In genomic region chr22:40345801-40346177, GRCh38 we compare ENCODE assay signal across 8 cellular contexts. TPM values are rescaled to one million over a fixed set of nuclear protein-coding genes. Genes with fewer than 3 reads are reported as not detected.
A peak's percentile ranks its signal among the peaks of the same experiment; 100 is the strongest.
DNase-seq lines count a peak whose midpoint lies in the region; ATAC-seq and TF ChIP-seq lines count a peak whose summit lies in the region.

No MANE protein-coding gene starts in this region.

- TF ChIP-seq CTCF in HEK293 (tag by site-specific recombination; IDR thresholded peaks at IDR 0.05) (0 out of 2 replicates have a peak, but pooled peaks have one; percentile 6), epithelial cell of proximal tubule (conservative IDR thresholded peaks at IDR 0.05; ENCODE audit: low read depth, low read length) (no peak), nephron (IDR thresholded peaks at IDR 0.05; ENCODE audit: unreplicated experiment in 3 of 3) (no peak)

- peak overlapping the region; percentile 92 for H3K4me3 ChIP-seq in HEK293 (ENCODE audit: low read depth, low read length)
- peak overlapping the region; percentile 88 for H3K4me3 ChIP-seq in epithelial cell of proximal tubule (ENCODE audit: low read depth, low read length)
- peak overlapping the region; percentile 52 for H3K4me3 ChIP-seq in urinary bladder (ENCODE audit: low read depth, low read length)

- H3K4me1 ChIP-seq in HEK293 (ENCODE audit: control insufficient read depth, insufficient read depth, low read length) (peaks cover 5% of the 10 kb centered on the region; the same call in 1 of the 2 replicates), urinary bladder (ENCODE audit: insufficient read depth) (no peaks in the 10 kb centered on the region)

- peaks cover 50% of the 10 kb centered on the region for H3K4me1 Mint-ChIP-seq in activated CD8-positive, alpha-beta memory T cell treated with anti-CD3 and anti-CD28 coated beads, Interleukin-2, amount 10 ng/mL, durations not matched to agents 7 days and 5 days
- peaks cover 20% of the 10 kb centered on the region for H3K4me1 Mint-ChIP-seq in nephron

- no peaks in the 10 kb centered on the region for H3K9me3 ChIP-seq in HEK293 (ENCODE audit: control insufficient read depth, insufficient read depth, low read depth, low read length)

- peak overlapping the region; percentile 99 for H3K27ac Mint-ChIP-seq in activated CD8-positive, alpha-beta memory T cell treated with anti-CD3 and anti-CD28 coated beads, Interleukin-2, amount 10 ng/mL, durations not matched to agents 7 days and 5 days
- H3K27ac Mint-ChIP-seq in nephron = peak overlapping the region; percentile 98 to 99 (median 99)

- H3K27ac ChIP-seq in HEK293 (ENCODE audit: extremely low read depth, low read depth, low read length) (peak overlapping the region; percentile 92), urinary bladder (ENCODE audit: low read depth) (peak overlapping the region; percentile 83)

- peaks cover 15% of the 10 kb centered on the region for H3K36me3 Mint-ChIP-seq in activated CD8-positive, alpha-beta memory T cell treated with anti-CD3 and anti-CD28 coated beads, Interleukin-2, amount 10 ng/mL, durations not matched to agents 7 days and 5 days
- H3K36me3 Mint-ChIP-seq in nephron (ENCODE audit: low read depth) = peaks cover 14% of the 10 kb centered on the region

- no peaks in the 10 kb centered on the region for H3K27me3 Mint-ChIP-seq in activated CD8-positive, alpha-beta memory T cell treated with anti-CD3 and anti-CD28 coated beads, Interleukin-2, amount 10 ng/mL, durations not matched to agents 7 days and 5 days
- no peaks in the 10 kb centered on the region for H3K27me3 Mint-ChIP-seq in nephron (ENCODE audit: low read depth)

- H3K9me3 Mint-ChIP-seq in activated CD8-positive, alpha-beta memory T cell treated with anti-CD3 and anti-CD28 coated beads, Interleukin-2, amount 10 ng/mL, durations not matched to agents 7 days and 5 days (ENCODE audit: low read depth) = no peaks in the 10 kb centered on the region
- H3K9me3 Mint-ChIP-seq in nephron = no peaks in the 10 kb centered on the region

- POLR2A ChIA-PET in HEK293 (lab: Yijun Ruan, JAX) = interaction anchor here (0.5 to 2.7 kb wide), 14 partner anchors 19 to 419 kb away, joined by 3 to 31 read pairs (median 4); partner anchors contain the start of genes SGSM3 and TNRC6B

- peak; percentile 51 for DNase-seq in EL
- peak; percentile 66 for DNase-seq in NCI-H2171 (lab: John Stamatoyannopoulos, UW)
- DNase-seq in activated CD8-positive, alpha-beta memory T cell treated with anti-CD3 and anti-CD28 coated beads, Interleukin-2, amount 10 ng/mL, durations not matched to agents 7 days and 5 days = peak; percentile 64
- no peak for DNase-seq in epithelial cell of proximal tubule (ENCODE audit: low read depth)

- CTCF ChIA-PET in HEK293 (lab: Yijun Ruan, JAX) = interaction anchor here (0.9 to 4.5 kb wide), 3 partner anchors 22 to 310 kb away, joined by 3 to 15 read pairs (median 4); no protein-coding TSS in a partner anchor
- CTCF ChIA-PET in activated CD8-positive, alpha-beta memory T cell treated with anti-CD3 and anti-CD28 coated beads, Interleukin-2, amount 10 ng/mL, durations not matched to agents 7 days and 5 days (lab: Charles Lee) = interaction anchor here (0.7 to 4.1 kb wide), 13 partner anchors 10 to 817 kb away, joined by 3 to 30 read pairs (median 4); no protein-coding TSS in a partner anchor

- under 1% methylated on average over 20 of the region's 20 CpGs for WGBS in urinary bladder

- peak overlapping the region; percentile 99 for H3K4me3 Mint-ChIP-seq in activated CD8-positive, alpha-beta memory T cell treated with anti-CD3 and anti-CD28 coated beads, Interleukin-2, amount 10 ng/mL, durations not matched to agents 7 days and 5 days
- peak overlapping the region; percentile 98 to 99 (median 99) for H3K4me3 Mint-ChIP-seq in nephron

- peak; percentile 52 for ATAC-seq in activated CD8-positive, alpha-beta memory T cell treated with anti-CD3 and anti-CD28 coated beads, Interleukin-2, amount 10 ng/mL, durations not matched to agents 7 days and 5 days
- ATAC-seq in GM18858 (IDR thresholded peaks at IDR 0.05; ENCODE audit: unreplicated experiment) = no peak

- peaks cover 18 to 28% of the 10 kb centered on the region in 2 experiments for H3K36me3 ChIP-seq in HEK293 (ENCODE audit: control insufficient read depth in 2 of 2, insufficient read depth in 1 of 2, low read length in 2 of 2)
- no peaks in the 10 kb centered on the region for H3K36me3 ChIP-seq in urinary bladder (ENCODE audit: insufficient read depth)

TF ChIP-seq in HEK293, 187 proteins besides CTCF, POLR2A, EP300 and RAD21 (continues in another document):
- TF ChIP-seq KLF9 (tag by site-specific recombination; IDR thresholded peaks at IDR 0.05; ENCODE audit: low read depth) (peak; percentile 34; the same call in 1 of the 2 replicates), ZNF37A (tag by site-specific recombination; IDR thresholded peaks at IDR 0.05) (no peak), BCL11B (tag by site-specific recombination; IDR thresholded peaks at IDR 0.05; ENCODE audit: low read depth) (no peak), EGR2 (tag by site-specific recombination; IDR thresholded peaks at IDR 0.05; ENCODE audit: low read depth) (peak; percentile 47; the same call in 1 of the 2 replicates), ZNF629 (tag by site-specific recombination; IDR thresholded peaks at IDR 0.05) (no peak), ZNF548 (tag by site-specific recombination; IDR thresholded peaks at IDR 0.05) (no peak), ZNF24 (tag by site-specific recombination; IDR thresholded peaks at IDR 0.05) (no peak), PATZ1 (tag by site-specific recombination; IDR thresholded peaks at IDR 0.05) (peak; percentile 22; the same call in 1 of the 2 replicates), ZNF544 (tag by site-specific recombination; IDR thresholded peaks at IDR 0.05) (no peak), ZSCAN5A (tag by site-specific recombination; IDR thresholded peaks at IDR 0.05) (no peak), ZIC2 (tag by site-specific recombination; IDR thresholded peaks at IDR 0.05) (no peak), ZNF16 (tag by site-specific recombination; IDR thresholded peaks at IDR 0.05; ENCODE audit: low read depth) (no peak)
- TF ChIP-seq, protein P1, sequence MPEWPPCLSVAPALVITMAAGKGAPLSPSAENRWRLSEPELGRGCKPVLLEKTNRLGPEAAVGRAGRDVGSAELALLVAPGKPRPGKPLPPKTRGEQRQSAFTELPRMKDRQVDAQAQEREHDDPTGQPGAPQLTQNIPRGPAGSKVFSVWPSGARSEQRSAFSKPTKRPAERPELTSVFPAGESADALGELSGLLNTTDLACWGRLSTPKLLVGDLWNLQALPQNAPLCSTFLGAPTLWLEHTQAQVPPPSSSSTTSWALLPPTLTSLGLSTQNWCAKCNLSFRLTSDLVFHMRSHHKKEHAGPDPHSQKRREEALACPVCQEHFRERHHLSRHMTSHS (tag by site-specific recombination; IDR thresholded peaks at IDR 0.05) = no peak

RNA-seq across cellular contexts. Expression of gene ADSL, which starts 0.5 kb away (rescaled TPM):
- total RNA-seq in activated CD8-positive, alpha-beta memory T cell treated with anti-CD3 and anti-CD28 coated beads, Interleukin-2, amount 10 ng/mL, durations not matched to agents 7 days and 5 days = 100 to 1,000 TPM in 1 of 2 experiments, 10 to 100 TPM in 1; 98.3 to 109 TPM
- total RNA-seq in epithelial cell of proximal tubule = 128 and 236 TPM in 2 replicates
- total RNA-seq in urinary bladder = 76.3 TPM
- 59.8 TPM for polyA plus RNA-seq in urinary bladder

RNA-seq across cellular contexts. Expression of gene SGSM3, which starts 24.6 kb away (rescaled TPM):
- 10 to 100 TPM; 57.6 to 86.3 TPM for total RNA-seq in activated CD8-positive, alpha-beta memory T cell treated with anti-CD3 and anti-CD28 coated beads, Interleukin-2, amount 10 ng/mL, durations not matched to agents 7 days and 5 days
- total RNA-seq in epithelial cell of proximal tubule (36.0 and 47.5 TPM in 2 replicates), urinary bladder (33.9 TPM)
- polyA plus RNA-seq in urinary bladder = 62.2 TPM
